ENCODE assay signal across 22 cellular contexts in genomic region chr3:144189044-144189443, GRCh38.
DNase-seq lines count a peak whose midpoint lies in the region; ATAC-seq and TF ChIP-seq lines count a peak whose summit lies in the region.
"Had no signal": no experiment of that assay in that cellular context is flagged by ENCODE, and none has a peak within 500 bp of the region (broad histone marks: within the 10 kb centered on the region; RNA-seq: fewer than 3 reads in every experiment).

No MANE protein-coding gene starts in this region.

- TF ChIP-seq CTCF in epithelial cell of esophagus (IDR thresholded peaks at IDR 0.05; ENCODE audit: insufficient read depth, low read depth, low read length, missing control alignments) (no peak), stomach (IDR thresholded peaks at IDR 0.05) (no peak)

- H3K36me3 ChIP-seq in NT2/D1 (ENCODE audit: insufficient read depth, insufficient read length, low read length) (no peaks in the 10 kb centered on the region), mesodermal cell (ENCODE audit: control insufficient read depth, insufficient read depth, low read length) (no peaks in the 10 kb centered on the region), stomach (no peaks in the 10 kb centered on the region)
- H3K36me3 ChIP-seq: breast epithelium, gastroesophageal sphincter, sigmoid colon had no signal

- H3K4me3 ChIP-seq in NT2/D1 (ENCODE audit: insufficient read length, low read depth) (no peak overlapping the region), epithelial cell of esophagus (ENCODE audit: low read length) (no peak overlapping the region), mesodermal cell (ENCODE audit: extremely low read depth, insufficient read depth, low read length, poor library complexity, severe bottlenecking) (no peak overlapping the region), stomach (no peak overlapping the region)
- H3K4me3 ChIP-seq: breast epithelium, gastroesophageal sphincter, sigmoid colon, testis had no signal

- peak overlapping the region; percentile 56 for H3K27ac ChIP-seq in mesodermal cell (ENCODE audit: low read depth, low read length, severe bottlenecking)
- H3K27ac ChIP-seq in stomach, result no peak overlapping the region
- H3K27ac ChIP-seq: breast epithelium, gastroesophageal sphincter, sigmoid colon, testis had no signal

- no peak overlapping the region for H3K9ac ChIP-seq in NT2/D1 (ENCODE audit: insufficient read length, low read depth)

- H3K4me1 ChIP-seq in NT2/D1 (ENCODE audit: insufficient read depth, insufficient read length), result no peaks in the 10 kb centered on the region
- H3K4me1 ChIP-seq in mesodermal cell (ENCODE audit: control insufficient read depth, insufficient read depth, low read length, poor library complexity, severe bottlenecking), result peaks cover 3% of the 10 kb centered on the region
- no peaks in the 10 kb centered on the region for H3K4me1 ChIP-seq in stomach
- H3K4me1 ChIP-seq: breast epithelium, gastroesophageal sphincter, sigmoid colon, testis had no signal

- H3K9me3 ChIP-seq in NT2/D1 (ENCODE audit: insufficient read depth, low read length) (peaks cover 17% of the 10 kb centered on the region; the same call in 1 of the 2 replicates), mesodermal cell (ENCODE audit: control insufficient read depth, low read length) (peaks cover 6% of the 10 kb centered on the region), stomach (peaks cover 0 to 24% (median 15%) of the 10 kb centered on the region in 4 donors)
- H3K9me3 ChIP-seq: testis had no signal

- no peaks in the 10 kb centered on the region for H3K27me3 ChIP-seq in NT2/D1 (ENCODE audit: insufficient read depth, insufficient read length)
- no peaks in the 10 kb centered on the region for H3K27me3 ChIP-seq in stomach
- H3K27me3 ChIP-seq: breast epithelium, gastroesophageal sphincter, sigmoid colon, testis had no signal

- no peak for TF ChIP-seq EP300 in stomach (IDR thresholded peaks at IDR 0.05)

- ATAC-seq in GM19035 (IDR thresholded peaks at IDR 0.05; ENCODE audit: unreplicated experiment), result no peak
- ATAC-seq: gastroesophageal sphincter, left cardiac atrium had no signal

- DNase-seq in EL (peak; percentile 41), NT2/D1 (ENCODE audit: low read depth, low spot score) (peak; percentile 1), epithelial cell of esophagus (ENCODE audit: low read depth) (peak; percentile 23), stomach (no peak), HT-29 (ENCODE audit: low spot score) (no peak), NCI-H524 treated with DMSO at 0.1 percent for 48 hours (lab: John Stamatoyannopoulos, UW) (no peak)
- DNase-seq: ACHN; activated CD4-positive, alpha-beta T cell treated with anti-CD3 and anti-CD28 coated beads, Interleukin-2, amount 10 ng/mL, durations not matched to agents 7 days and 5 days; activated CD8-positive, alpha-beta memory T cell treated with anti-CD3 and anti-CD28 coated beads, Interleukin-2, amount 50 U/mL, for 4 hours; activated naive CD8-positive, alpha-beta T cell treated with anti-CD3 and anti-CD28 coated beads, Interleukin-2, amount 10 ng/mL, durations not matched to agents 7 days and 5 days; CD4-positive, CD25-positive, alpha-beta regulatory T cell; GDM1; left cardiac atrium; NCI-H1105; NCI-H774; sigmoid colon; T-helper 1 cell; testis had no signal

- TF ChIP-seq POLR2A in stomach (IDR thresholded peaks at IDR 0.05), result no peak

- WGBS in mesodermal cell (ENCODE audit: insufficient coverage in 2 of 2), 2 experiments, result 89 to 95% methylated on average over 2 of the region's 2 CpGs
- 88 to 99% (median 94%) methylated on average over 2 of the region's 2 CpGs for WGBS in stomach, 5 donors

- intact Hi-C loops in stomach (cut with DNase I; ENCODE audit: low total_unique reads), result no loop called here

Comparison
In these comparisons a context has a peak if more than half of its experiments do, and no peak if none do; other contexts are left out.
1. DNase-seq: peak in EL (single experiment), NT2/D1 (single experiment) and epithelial cell of esophagus (single experiment); none in stomach (single experiment), HT-29 (single experiment) and NCI-H524 treated with DMSO at 0.1 percent for 48 hours (single experiment).